In genomic region chr10:81450651-81451050, GRCh38 we compare ENCODE assay signal across 24 cellular contexts.
"Had no signal": no experiment of that assay in that cellular context is flagged by ENCODE, and none has a peak within 500 bp of the region (broad histone marks: within the 10 kb centered on the region; RNA-seq: fewer than 3 reads in every experiment).

No MANE protein-coding gene starts in this region.

- ATAC-seq: natural killer cell treated with Interleukin-12 subunit alpha and Interleukin-12 subunit beta and Interleukin-15 and Interleukin-18, amount 100 ng/mL, for 72 hours; psoas muscle; right cardiac atrium; stimulated activated effector memory CD8-positive, alpha-beta T cell treated with anti-CD3 and anti-CD28 coated beads, Interleukin-12 subunit alpha, Interleukin-12 subunit beta, amount 100 ng/mL, for 72 hours; stimulated activated naive B cell treated with anti-CD40 and anti-IgM and Interleukin-4, amounts not matched to agents 10 μg/mL and 1 μg/mL and 100 μg/mL, for 72 hours had no signal

- H3K4me3 ChIP-seq: ovary, psoas muscle, right lobe of liver, sigmoid colon, stomach, thoracic aorta, thyroid gland, tibial nerve, upper lobe of left lung, vagina had no signal

- DNase-seq: nephron progenitor cell; nucleus accumbens; ovary; posterior cingulate gyrus; psoas muscle; right cardiac atrium; right lobe of liver; sigmoid colon; small intestine; stimulated activated CD4-positive, alpha-beta T cell treated with anti-CD3 and anti-CD28 coated beads, Interleukin-15, amount 100 ng/mL, for 24 hours; stimulated activated CD4-positive, alpha-beta T cell treated with anti-CD3 and anti-CD28 coated beads, Interleukin-2, amount 100 ng/mL, for 24 hours; stimulated activated CD4-positive, alpha-beta T cell treated with anti-CD3 and anti-CD28 coated beads, Interleukin-2, amount 100 ng/mL, for 48 hours; stimulated activated CD4-positive, alpha-beta T cell treated with anti-CD3 and anti-CD28 coated beads, Interleukin-4, amount 100 ng/mL, for 24 hours; stimulated activated naive B cell treated with anti-CD40 and anti-IgM and Interleukin-4, amounts not matched to agents 10 μg/mL and 1 μg/mL and 100 μg/mL, for 72 hours; stimulated activated naive CD4-positive, alpha-beta T cell treated with Interleukin-2 at 50 U/mL for 16 hours; stomach; trophoblast cell; upper lobe of left lung had no signal
